In genomic region chr3:128727059-128727458, GRCh38 we compare ENCODE assay signal across 8 cellular contexts. TPM values are rescaled to one million over a fixed set of nuclear protein-coding genes. Genes with fewer than 3 reads are reported as not detected.
DNase-seq lines count a peak whose midpoint lies in the region; TF ChIP-seq lines count a peak whose summit lies in the region.

No MANE protein-coding gene starts in this region.

- H3K4me3 ChIP-seq in BLaER1 treated with 17β-estradiol and CSF1 and Interleukin-3, amounts not matched to agents 10 nM and 100 nM, result peak overlapping the region; percentile 87 to 98 (median 94)
- peak overlapping the region; percentile 93 for H3K4me3 ChIP-seq in MG63
- H3K4me3 ChIP-seq in effector memory CD4-positive, alpha-beta T cell (ENCODE audit: insufficient read depth, low read depth, low read length, poor library complexity, severe bottlenecking), result peak overlapping the region; percentile 89

- H3K9me3 ChIP-seq in BLaER1 treated with 17β-estradiol and CSF1 and Interleukin-3, amounts not matched to agents 10 nM and 100 nM (replicated peaks in 1 of 11), result peaks cover 0 to 6% (median 0%) of the 10 kb centered on the region in 11 experiments; a peak in 1 of 22 replicates
- no peaks in the 10 kb centered on the region for H3K9me3 ChIP-seq in MG63
- no peaks in the 10 kb centered on the region for H3K9me3 ChIP-seq in effector memory CD4-positive, alpha-beta T cell (ENCODE audit: control insufficient read depth, low read length)

- peaks cover 53% of the 10 kb centered on the region for H3K4me1 Mint-ChIP-seq in nephron progenitor cell

- no peaks in the 10 kb centered on the region for H3K9me3 Mint-ChIP-seq in nephron progenitor cell

- peak overlapping the region; percentile 86 for H3K27ac Mint-ChIP-seq in nephron progenitor cell

- H3K4me1 ChIP-seq in BLaER1 treated with 17β-estradiol and CSF1 and Interleukin-3, amounts not matched to agents 10 nM and 100 nM, result peaks cover 42 to 66% (median 47%) of the 10 kb centered on the region in 10 experiments
- H3K4me1 ChIP-seq in effector memory CD4-positive, alpha-beta T cell (ENCODE audit: control insufficient read depth, insufficient read depth, low read length, poor library complexity, severe bottlenecking), result peaks cover 26% of the 10 kb centered on the region

- H3K27ac ChIP-seq in BLaER1 treated with 17β-estradiol and CSF1 and Interleukin-3, amounts not matched to agents 10 nM and 100 nM, result peak overlapping the region; percentile 92 to 100 (median 97)
- H3K27ac ChIP-seq in effector memory CD4-positive, alpha-beta T cell (ENCODE audit: insufficient read depth, low read length, poor library complexity, severe bottlenecking), result peak overlapping the region; percentile 91

- TF ChIP-seq CTCF in nephron progenitor cell (IDR thresholded peaks at IDR 0.05), result no peak

- DNase-seq in MG63 (no peak), nephron progenitor cell (no peak), NCI-H748 treated with DMSO at 0.1 percent for 48 hours (lab: John Stamatoyannopoulos, UW) (no peak), DMS53 (lab: John Stamatoyannopoulos, UW) (no peak), H4 (ENCODE audit: low spot score) (no peak), EL (no peak)
- DNase-seq in effector memory CD4-positive, alpha-beta T cell, result no peak

- H3K4me3 Mint-ChIP-seq in nephron progenitor cell, result peak overlapping the region; percentile 92

- H3K36me3 ChIP-seq in BLaER1 treated with 17β-estradiol and CSF1 and Interleukin-3, amounts not matched to agents 10 nM and 100 nM, result peaks cover 0 to 32% (median 15%) of the 10 kb centered on the region in 11 experiments; a peak in 16 of 22 replicates
- H3K36me3 ChIP-seq in MG63, result peaks cover 26% of the 10 kb centered on the region
- no peaks in the 10 kb centered on the region for H3K36me3 ChIP-seq in effector memory CD4-positive, alpha-beta T cell (ENCODE audit: control insufficient read depth, insufficient read depth, low read length)

- H3K27me3 ChIP-seq in BLaER1 treated with 17β-estradiol and CSF1 and Interleukin-3, amounts not matched to agents 10 nM and 100 nM, result no peaks in the 10 kb centered on the region
- no peaks in the 10 kb centered on the region for H3K27me3 ChIP-seq in MG63
- no peaks in the 10 kb centered on the region for H3K27me3 ChIP-seq in effector memory CD4-positive, alpha-beta T cell (replicated peaks; ENCODE audit: control insufficient read depth, insufficient read depth, low read length, poor library complexity, severe bottlenecking)

- peaks cover 57 to 60% (median 59%) of the 10 kb centered on the region in 11 experiments for H4K20me1 ChIP-seq in BLaER1 treated with 17β-estradiol and CSF1 and Interleukin-3, amounts not matched to agents 10 nM and 100 nM

- H3K9ac ChIP-seq in BLaER1 treated with 17β-estradiol and CSF1 and Interleukin-3, amounts not matched to agents 10 nM and 100 nM, result peak overlapping the region; percentile 92 to 100 (median 98)

- peaks cover 32% of the 10 kb centered on the region for H3K36me3 Mint-ChIP-seq in nephron progenitor cell (ENCODE audit: low read depth)

- H3K27me3 Mint-ChIP-seq in nephron progenitor cell (ENCODE audit: low read depth, poor library complexity), result peaks cover 16% of the 10 kb centered on the region

- peak overlapping the region; percentile 86 to 98 (median 94) for H3K4me2 ChIP-seq in BLaER1 treated with 17β-estradiol and CSF1 and Interleukin-3, amounts not matched to agents 10 nM and 100 nM

RNA-seq across cellular contexts. Expression of gene RAB7A, which starts 1.1 kb away (rescaled TPM):
- total RNA-seq in MG63 (2014; rRNA removed; shearing (Covaris generic); ENCODE audit: low replicate concordance), result 156 and 165 TPM in 2 replicates
- 55.8 and 102 TPM in 2 replicates for total RNA-seq in H4 (2014; rRNA removed; shearing (Covaris generic))
